In the genomic region with DNA sequence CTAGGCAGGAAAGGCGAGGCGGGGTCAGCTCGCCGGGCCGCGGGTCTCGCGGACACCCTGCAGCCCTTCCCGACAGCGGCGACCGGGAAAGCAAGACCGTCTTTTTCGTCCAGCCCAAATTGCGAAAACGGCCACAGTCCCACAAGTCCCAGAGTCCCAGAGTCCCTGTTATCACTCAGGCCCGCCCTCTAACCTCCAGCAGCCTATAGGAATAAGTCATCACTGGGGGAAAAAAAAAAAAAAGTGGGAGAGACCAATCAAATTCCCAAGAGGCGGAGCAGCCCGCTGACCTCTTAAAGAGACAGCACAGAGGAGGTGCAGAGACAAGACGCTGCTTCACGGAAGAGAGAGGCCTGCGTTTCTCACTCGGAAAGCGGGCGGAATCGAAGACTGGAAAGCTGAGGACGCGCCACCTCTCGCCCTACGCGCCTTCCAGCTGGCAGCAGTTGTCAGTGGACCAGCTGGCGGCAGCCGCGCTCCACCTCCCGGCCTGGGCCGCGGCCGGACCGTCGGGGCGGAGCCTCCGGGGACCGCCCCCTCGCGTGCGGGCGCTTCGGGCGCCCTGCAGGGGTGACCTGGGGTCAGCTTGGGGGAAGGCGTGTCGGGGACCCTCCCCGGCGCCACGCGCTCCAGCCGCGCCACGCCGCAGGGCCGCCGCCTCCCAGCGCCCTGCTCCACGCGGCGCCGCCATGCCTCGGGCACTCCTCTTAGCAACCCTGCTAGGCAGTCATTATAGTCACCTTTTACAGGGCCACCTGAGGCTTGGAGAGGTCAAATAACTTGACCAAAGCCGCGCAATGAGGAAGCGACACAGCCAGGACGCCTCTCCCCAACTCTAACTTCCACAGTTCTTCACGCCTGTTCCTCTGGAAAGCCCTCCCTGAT, we compare ENCODE assay signal across 8 cellular contexts. TPM values are rescaled to one million over a fixed set of nuclear protein-coding genes. Genes with fewer than 3 reads are reported as not detected.
A peak's percentile ranks its signal among the peaks of the same experiment; 100 is the strongest.
DNase-seq lines count a peak whose midpoint lies in the region; ATAC-seq and TF ChIP-seq lines count a peak whose summit lies in the region.

TPRA1 (minus strand) TSS at position 141 of the 885 bp plus-strand sequence. CDS start 10,587 bp downstream, outside the sequence.

- H3K4me1 ChIP-seq in CD4-positive, alpha-beta memory T cell (ENCODE audit: insufficient read depth, low read length) = peaks cover 26% of the 10 kb centered on the region
- H3K4me1 ChIP-seq in duodenal mucosa (ENCODE audit: control insufficient read depth in 1 of 2, insufficient read depth in 2 of 2, low read length in 2 of 2) = peaks cover 22 to 23% of the 10 kb centered on the region in 2 donors
- peaks cover 0 to 18% (median 4%) of the 10 kb centered on the region in 4 donors for H3K4me1 ChIP-seq in right lobe of liver

- TF ChIP-seq POLR2A in right lobe of liver (IDR thresholded peaks at IDR 0.05) = peak; percentile 31

- peak; percentile 83 to 90 (median 88) for DNase-seq in CD4-positive, alpha-beta memory T cell
- DNase-seq in NCI-H774 (lab: John Stamatoyannopoulos, UW) = peak; percentile 92
- peak; percentile 85 for DNase-seq in activated CD4-positive, alpha-beta memory T cell treated with anti-CD3 and anti-CD28 coated beads for 36 hours
- peak; percentile 87 to 93 (median 92) for DNase-seq in right lobe of liver
- peak; percentile 66 to 86 for DNase-seq in stimulated activated CD4-positive, alpha-beta T cell treated with anti-CD3 and anti-CD28 coated beads, Interleukin-4, amount 100 ng/mL, for 4 hours

- WGBS in right lobe of liver (ENCODE audit: insufficient coverage, low coverage, low lambda C conversion rate, missing lambda C conversion rate) = under 1% methylated on average over 21 of the region's 72 CpGs

- H3K27me3 Mint-ChIP-seq in CD4-positive, alpha-beta memory T cell = no peaks in the 10 kb centered on the region
- no peaks in the 10 kb centered on the region for H3K27me3 Mint-ChIP-seq in activated CD4-positive, alpha-beta memory T cell treated with anti-CD3 and anti-CD28 coated beads for 36 hours

- ATAC-seq in GM19397 (IDR thresholded peaks at IDR 0.05; ENCODE audit: unreplicated experiment) (peak; percentile 71), HG03571 (IDR thresholded peaks at IDR 0.05; ENCODE audit: unreplicated experiment) (peak; percentile 68), right lobe of liver (peak; percentile 87 to 90 (median 88))

- POLR2A ChIA-PET in CD4-positive, alpha-beta memory T cell (lab: Charles Lee; ENCODE audit: partially characterized antibody) = interaction anchor here (0.6 to 4.4 kb wide), 11 partner anchors 8 to 1411 kb away, joined by 3 to 29 read pairs (median 7); partner anchors contain the start of genes ABTB1, PODXL2 and ZXDC
- POLR2A ChIA-PET in activated CD4-positive, alpha-beta memory T cell treated with anti-CD3 and anti-CD28 coated beads for 36 hours (lab: Charles Lee) = interaction anchor here (0.6 to 1.4 kb wide), 2 partner anchors 15 to 109 kb away, joined by 3 to 5 read pairs; no protein-coding TSS in a partner anchor

- no peaks in the 10 kb centered on the region for H3K27me3 ChIP-seq in CD4-positive, alpha-beta memory T cell (ENCODE audit: insufficient read depth, low read length)
- H3K27me3 ChIP-seq in duodenal mucosa (ENCODE audit: control insufficient read depth in 1 of 2, insufficient read depth in 2 of 2, low read length in 2 of 2) = no peaks in the 10 kb centered on the region
- no peaks in the 10 kb centered on the region for H3K27me3 ChIP-seq in right lobe of liver

- peak within 1 kb of the TSS; percentile 96 to 100 (median 98) for H3K4me3 Mint-ChIP-seq in CD4-positive, alpha-beta memory T cell
- H3K4me3 Mint-ChIP-seq in activated CD4-positive, alpha-beta memory T cell treated with anti-CD3 and anti-CD28 coated beads for 36 hours = peak within 1 kb of the TSS; percentile 80

- CTCF ChIA-PET in CD4-positive, alpha-beta memory T cell (lab: Charles Lee; ENCODE audit: partially characterized antibody) = interaction anchor here (1.2 to 8.7 kb wide), 3 partner anchors 16 to 104 kb away, joined by 4 to 68 read pairs (median 5); no protein-coding TSS in a partner anchor
- CTCF ChIA-PET in activated CD4-positive, alpha-beta memory T cell treated with anti-CD3 and anti-CD28 coated beads for 36 hours (lab: Charles Lee) = interaction anchor here (0.6 to 8.2 kb wide), 3 partner anchors 16 to 123 kb away, joined by 3 to 80 read pairs (median 3); no protein-coding TSS in a partner anchor

- intact Hi-C loops in CD4-positive, alpha-beta memory T cell (cut with micrococcal nuclease) = loop anchor here (1.0 to 10.0 kb wide), 7 partner anchors 7 to 1674 kb away; partner anchors contain the start of genes ABTB1, MCM2, PLXNA1 and SEC61A1
- intact Hi-C loops in activated CD4-positive, alpha-beta memory T cell treated with anti-CD3 and anti-CD28 coated beads for 36 hours (cut with micrococcal nuclease) = loop anchor here (1.0 to 2.0 kb wide), 3 partner anchors 7 to 82 kb away; partner anchors contain the start of genes ABTB1 and MCM2
- intact Hi-C loops in right lobe of liver (cut with DNase I) = no loop called here

- peak within 1 kb of the TSS; percentile 81 to 83 for H3K4me3 ChIP-seq in CD4-positive, alpha-beta memory T cell (ENCODE audit: low read length in 2 of 2)
- peak within 1 kb of the TSS; percentile 84 to 90 for H3K4me3 ChIP-seq in duodenal mucosa (ENCODE audit: low read depth in 1 of 2, low read length in 2 of 2)
- peak within 1 kb of the TSS; percentile 85 to 96 (median 95) for H3K4me3 ChIP-seq in right lobe of liver

- H3K4me1 Mint-ChIP-seq in CD4-positive, alpha-beta memory T cell = peaks cover 16 to 50% (median 36%) of the 10 kb centered on the region in 4 donors
- peaks cover 23% of the 10 kb centered on the region for H3K4me1 Mint-ChIP-seq in activated CD4-positive, alpha-beta memory T cell treated with anti-CD3 and anti-CD28 coated beads for 36 hours (ENCODE audit: low read depth)

- peak within 1 kb of the TSS; percentile 73 for H3K27ac ChIP-seq in CD4-positive, alpha-beta memory T cell (ENCODE audit: low read depth, low read length)
- peak within 1 kb of the TSS; percentile 89 for H3K27ac ChIP-seq in duodenal mucosa (ENCODE audit: low read depth, low read length)
- peak within 1 kb of the TSS; percentile 55 to 91 (median 91) for H3K27ac ChIP-seq in right lobe of liver

- H3K36me3 Mint-ChIP-seq in CD4-positive, alpha-beta memory T cell = peaks cover 0 to 8% of the 10 kb centered on the region in 2 donors
- no peaks in the 10 kb centered on the region for H3K36me3 Mint-ChIP-seq in activated CD4-positive, alpha-beta memory T cell treated with anti-CD3 and anti-CD28 coated beads for 36 hours

- TF ChIP-seq CTCF in right lobe of liver (IDR thresholded peaks at IDR 0.05) = peak; percentile 23 to 52 (median 38)

- H3K9me3 Mint-ChIP-seq in CD4-positive, alpha-beta memory T cell = no peaks in the 10 kb centered on the region
- no peaks in the 10 kb centered on the region for H3K9me3 Mint-ChIP-seq in activated CD4-positive, alpha-beta memory T cell treated with anti-CD3 and anti-CD28 coated beads for 36 hours

- no peaks in the 10 kb centered on the region for H3K36me3 ChIP-seq in CD4-positive, alpha-beta memory T cell (ENCODE audit: insufficient read depth, low read length)
- H3K36me3 ChIP-seq in duodenal mucosa (ENCODE audit: control insufficient read depth in 1 of 2, insufficient read depth in 2 of 2, low read length in 2 of 2) (no peaks in the 10 kb centered on the region), right lobe of liver (no peaks in the 10 kb centered on the region)

- H3K9ac ChIP-seq in duodenal mucosa (ENCODE audit: low read depth in 1 of 2, low read length in 2 of 2) = peak within 1 kb of the TSS; percentile 83 to 89

- H3K9me3 ChIP-seq in CD4-positive, alpha-beta memory T cell (ENCODE audit: control insufficient read depth in 1 of 2, low read length in 2 of 2) = no peaks in the 10 kb centered on the region
- no peaks in the 10 kb centered on the region for H3K9me3 ChIP-seq in duodenal mucosa (ENCODE audit: control insufficient read depth in 1 of 2, low read length in 2 of 2)
- H3K9me3 ChIP-seq in right lobe of liver = no peaks in the 10 kb centered on the region

- H3K27ac Mint-ChIP-seq in CD4-positive, alpha-beta memory T cell = peak within 1 kb of the TSS; percentile 93 to 98 (median 96)
- peak within 1 kb of the TSS; percentile 92 for H3K27ac Mint-ChIP-seq in activated CD4-positive, alpha-beta memory T cell treated with anti-CD3 and anti-CD28 coated beads for 36 hours

RNA-seq across cellular contexts. Expression of gene TPRA1, which starts in this region (rescaled TPM):
- total RNA-seq in CD4-positive, alpha-beta memory T cell = 10 to 100 TPM; 28.3 to 29.7 TPM
- 10 to 100 TPM; 33.1 to 40.1 TPM for polyA plus RNA-seq in CD4-positive, alpha-beta memory T cell
- total RNA-seq in activated CD4-positive, alpha-beta memory T cell treated with anti-CD3 and anti-CD28 coated beads for 36 hours = 10 to 100 TPM; 18.7 to 20.9 TPM
- 10 to 100 TPM; 13.9 to 25.9 (median 23.3) TPM for total RNA-seq in right lobe of liver

Comparison
In these comparisons a context has a peak if more than half of its experiments do, and no peak if none do; other contexts are left out.
1. Peak in every context shown above with its lines: DNase-seq, ATAC-seq, H3K4me3 ChIP-seq and H3K27ac ChIP-seq.
2. intact Hi-C loops: an anchor here in CD4-positive, alpha-beta memory T cell (1.0 to 10.0 kb wide) and activated CD4-positive, alpha-beta memory T cell treated with anti-CD3 and anti-CD28 coated beads for 36 hours (1.0 to 2.0 kb wide); none called in right lobe of liver.